ENCODE assay signal across 8 cellular contexts in genomic region chr10:50275650-50276235, GRCh38. TPM values are rescaled to one million over a fixed set of nuclear protein-coding genes. Genes with fewer than 3 reads are reported as not detected.
DNase-seq lines count a peak whose midpoint lies in the region; ATAC-seq and TF ChIP-seq lines count a peak whose summit lies in the region.

No MANE protein-coding gene starts in this region.

- DNase-seq in CD1c-positive myeloid dendritic cell (ENCODE audit: extremely low spot score) (peak; percentile 9), HT1080 (ENCODE audit: low read depth) (peak; percentile 15), activated B cell treated with CpG ODN at 0.5 μM for 24 hours (no peak), fibroblast of mammary gland (ENCODE audit: low read depth) (peak; percentile 32), psoas muscle (peak; percentile 17 to 49), NCI-H1930 (lab: John Stamatoyannopoulos, UW) (no peak)

- H3K27ac ChIP-seq in psoas muscle: no peak overlapping the region

- H3K4me3 ChIP-seq in fibroblast of mammary gland (ENCODE audit: control insufficient read depth, low read depth, low read length): no peak overlapping the region
- no peak overlapping the region for H3K4me3 ChIP-seq in psoas muscle

- intact Hi-C loops in activated B cell treated with CpG ODN at 0.5 μM for 24 hours (cut with micrococcal nuclease): loop anchor here (1.0 to 5.0 kb wide), 6 partner anchors 15 to 682 kb away; partner anchors contain the start of gene SGMS1
- intact Hi-C loops in psoas muscle (cut with DNase I): no loop called here

- ATAC-seq in GM18909 (IDR thresholded peaks at IDR 0.05; ENCODE audit: poor library complexity, unreplicated experiment): peak; percentile 69
- ATAC-seq in activated B cell treated with CpG ODN at 0.5 μM for 24 hours (ENCODE audit: low read depth): peak; percentile 71
- ATAC-seq in psoas muscle: peak in 1 of 4 donors; percentile 65
- ATAC-seq in HG03460 (IDR thresholded peaks at IDR 0.05; ENCODE audit: unreplicated experiment): no peak

- peaks cover 0 to 4% (median 3%) of the 10 kb centered on the region in 3 donors for H3K27me3 ChIP-seq in psoas muscle (ENCODE audit: insufficient read depth in 3 of 3, low read length in 2 of 3)

- 49 to 53% (median 52%) methylated on average over 3 of the region's 3 CpGs for WGBS in psoas muscle, 3 donors

- peaks cover 13% of the 10 kb centered on the region for H3K27me3 Mint-ChIP-seq in activated B cell treated with CpG ODN at 0.5 μM for 24 hours

- no peaks in the 10 kb centered on the region for H3K36me3 ChIP-seq in psoas muscle (ENCODE audit: insufficient read depth in 1 of 2, low read depth in 1 of 2)

- TF ChIP-seq CTCF in activated B cell treated with CpG ODN at 0.5 μM for 24 hours (IDR thresholded peaks at IDR 0.05) (no peak), fibroblast of mammary gland (conservative IDR thresholded peaks at IDR 0.05; ENCODE audit: control insufficient read depth, insufficient read depth, low read depth, low read length) (peak; percentile 55), psoas muscle (IDR thresholded peaks at IDR 0.05) (peak; percentile 52)

- no peaks in the 10 kb centered on the region for H3K9me3 ChIP-seq in psoas muscle

- CTCF ChIA-PET in activated B cell treated with CpG ODN at 0.5 μM for 24 hours (lab: Charles Lee): interaction anchor here (0.9 to 3.1 kb wide), 13 partner anchors 9 to 682 kb away, joined by 3 to 12 read pairs (median 4); no protein-coding TSS in a partner anchor

- no peak overlapping the region for H3K27ac Mint-ChIP-seq in activated B cell treated with CpG ODN at 0.5 μM for 24 hours

- no peaks in the 10 kb centered on the region for H3K36me3 Mint-ChIP-seq in activated B cell treated with CpG ODN at 0.5 μM for 24 hours (ENCODE audit: low read depth)

- POLR2A ChIA-PET in activated B cell treated with CpG ODN at 0.5 μM for 24 hours (lab: Charles Lee): no interaction called here

- peaks cover 1% of the 10 kb centered on the region for H3K4me1 Mint-ChIP-seq in activated B cell treated with CpG ODN at 0.5 μM for 24 hours

- no peaks in the 10 kb centered on the region for H3K9me3 Mint-ChIP-seq in activated B cell treated with CpG ODN at 0.5 μM for 24 hours

- no peaks in the 10 kb centered on the region for H3K4me1 ChIP-seq in psoas muscle

- H3K4me3 Mint-ChIP-seq in activated B cell treated with CpG ODN at 0.5 μM for 24 hours: no peak overlapping the region

RNA-seq across cellular contexts. Expression of gene ASAH2, which starts 24.4 kb away (rescaled TPM):
- total RNA-seq in HT1080 (2014; rRNA removed; shearing (Covaris generic)): 1.6 and 3.0 TPM in 2 replicates
- polyA plus RNA-seq in HT1080 (2015; cell fraction: cytosol; rRNA removed): 1.6 and 7.3 TPM in 2 replicates
- 1.9 and 2.5 TPM in 2 replicates for polyA plus RNA-seq in HT1080 (2015; cell fraction: nucleus; rRNA removed)
- total RNA-seq in activated B cell treated with CpG ODN at 0.5 μM for 24 hours: 1.8 and 2.3 TPM in 2 replicates
- 1 to 10 TPM in 2 of 4 donors, under 1 TPM in 2; 0.15 to 3.6 (median 1.1) TPM for total RNA-seq in psoas muscle
- polyA plus RNA-seq in psoas muscle: under 1 TPM; 0.08 to 0.56 (median 0.27) TPM

Comparison
In these comparisons a context has a peak if more than half of its experiments do, and no peak if none do; other contexts are left out.
1. DNase-seq: peak in CD1c-positive myeloid dendritic cell (single experiment), HT1080 (single experiment), fibroblast of mammary gland (single experiment) and psoas muscle (2 of 2); none in activated B cell treated with CpG ODN at 0.5 μM for 24 hours (single experiment) and NCI-H1930 (0 of 2).